In the genomic region with DNA sequence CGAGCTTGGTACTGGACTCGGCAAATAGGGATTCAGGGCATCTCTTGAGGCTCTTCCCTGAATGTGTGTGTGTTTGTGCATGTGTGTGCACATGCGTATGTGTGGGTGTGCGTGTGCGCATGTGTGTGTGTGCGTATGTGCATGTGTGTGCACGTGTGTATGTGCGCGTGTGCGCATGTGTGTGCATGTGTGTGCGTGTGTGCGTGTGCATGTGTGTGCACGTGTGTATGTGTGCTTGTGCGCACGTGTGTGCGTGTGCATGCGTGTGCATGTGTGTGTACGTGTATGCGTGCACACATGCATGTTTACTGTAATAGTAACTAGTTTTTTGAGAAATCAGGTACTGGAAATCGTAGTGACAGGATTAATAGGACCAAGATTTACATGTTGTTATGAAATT, we compare ENCODE assay signal across 18 cellular contexts.
DNase-seq lines count a peak whose midpoint lies in the region; ATAC-seq, FAIRE-seq and TF ChIP-seq lines count a peak whose summit lies in the region.
"Had no signal": no experiment of that assay in that cellular context is flagged by ENCODE, and none has a peak within 500 bp of the region (broad histone marks: within the 10 kb centered on the region; RNA-seq: fewer than 3 reads in every experiment).

No MANE protein-coding gene starts in this region.

- TF ChIP-seq CTCF in nephron (IDR thresholded peaks at IDR 0.05; ENCODE audit: unreplicated experiment in 3 of 3), result no peak

- H3K4me3 Mint-ChIP-seq in central memory CD8-positive, alpha-beta T cell, result no peak overlapping the region
- H3K4me3 Mint-ChIP-seq in nephron, result no peak overlapping the region
- H3K4me3 Mint-ChIP-seq: CD14-positive monocyte; CD8-positive, alpha-beta T cell had no signal

- no peaks in the 10 kb centered on the region for H3K27me3 Mint-ChIP-seq in central memory CD8-positive, alpha-beta T cell
- H3K27me3 Mint-ChIP-seq in nephron (ENCODE audit: low read depth), result peaks cover 21% of the 10 kb centered on the region

- no peaks in the 10 kb centered on the region for H3K4me1 Mint-ChIP-seq in central memory CD8-positive, alpha-beta T cell
- peaks cover 16% of the 10 kb centered on the region for H3K4me1 Mint-ChIP-seq in nephron
- H3K4me1 Mint-ChIP-seq: CD14-positive monocyte had no signal

- no peaks in the 10 kb centered on the region for H3K9me3 Mint-ChIP-seq in central memory CD8-positive, alpha-beta T cell
- H3K9me3 Mint-ChIP-seq in nephron, result no peaks in the 10 kb centered on the region
- H3K9me3 Mint-ChIP-seq: CD8-positive, alpha-beta T cell had no signal

- ATAC-seq in central memory CD8-positive, alpha-beta T cell (replicated peaks; ENCODE audit: extremely low read depth, poor library complexity, severe bottlenecking), result no peak
- no peak for ATAC-seq in GM18858 (IDR thresholded peaks at IDR 0.05; ENCODE audit: unreplicated experiment)
- ATAC-seq: A549; CD8-positive, alpha-beta T cell had no signal

- no peaks in the 10 kb centered on the region for H3K36me3 Mint-ChIP-seq in central memory CD8-positive, alpha-beta T cell (ENCODE audit: insufficient read depth)
- H3K36me3 Mint-ChIP-seq in nephron (ENCODE audit: low read depth), result no peaks in the 10 kb centered on the region
- H3K36me3 Mint-ChIP-seq: CD14-positive monocyte; CD8-positive, alpha-beta T cell had no signal

- DNase-seq in HTR-8/SVneo (ENCODE audit: insufficient read length, low spot score) (no peak), urothelium cell line (ENCODE audit: low spot score) (no peak), NCI-H2029 (lab: John Stamatoyannopoulos, UW) (no peak), NCI-H226 (no peak)
- DNase-seq in central memory CD8-positive, alpha-beta T cell (ENCODE audit: low spot score in 2 of 2), result no peak
- DNase-seq: CD8-positive, alpha-beta T cell; COR-L47; DMS153; DMS79 treated with DMSO at 0.1 percent for 48 hours; EL had no signal

- FAIRE-seq in HTR-8/SVneo (lab: Jason Lieb, UNC) (peak; percentile 62), urothelium cell line (lab: Jason Lieb, UNC) (peak; percentile 98)
- FAIRE-seq: A549, D721Med, G401.6, GM12892, H54 had no signal

- H3K27ac Mint-ChIP-seq in central memory CD8-positive, alpha-beta T cell (ENCODE audit: low read depth), result peak overlapping the region; percentile 64
- H3K27ac Mint-ChIP-seq in nephron, result peak overlapping the region in 2 of 3 experiments; percentile 4 to 61
- H3K27ac Mint-ChIP-seq: CD14-positive monocyte; CD8-positive, alpha-beta T cell had no signal
